ENCODE assay signal across 12 cellular contexts in the genomic region with DNA sequence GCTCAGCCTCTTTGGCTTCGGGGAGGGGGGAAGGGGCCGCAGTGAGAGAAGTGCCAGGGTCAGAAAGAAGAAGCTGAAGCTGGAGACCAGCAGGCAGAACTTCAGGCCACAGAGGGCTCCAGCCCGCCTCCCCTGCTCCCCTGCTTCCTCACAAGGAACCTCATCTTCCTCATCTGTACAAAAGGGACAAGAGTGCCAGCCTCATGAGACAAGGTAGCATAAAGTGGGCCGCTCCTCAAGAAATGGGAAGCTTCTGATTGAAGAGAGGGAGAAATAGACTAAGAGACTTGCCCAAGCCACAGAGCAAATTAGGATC. TPM values are rescaled to one million over a fixed set of nuclear protein-coding genes. Genes with fewer than 3 reads are reported as not detected.
DNase-seq lines count a peak whose midpoint lies in the region; ATAC-seq and TF ChIP-seq lines count a peak whose summit lies in the region.
"Had no signal": no experiment of that assay in that cellular context is flagged by ENCODE, and none has a peak within 500 bp of the region (broad histone marks: within the 10 kb centered on the region; RNA-seq: fewer than 3 reads in every experiment).

No MANE protein-coding gene starts in this region.

- WGBS in urinary bladder = 47% methylated on average over 4 of the region's 4 CpGs

- H3K4me3 ChIP-seq in coronary artery = peak overlapping the region; percentile 52
- no peak overlapping the region for H3K4me3 ChIP-seq in urinary bladder (ENCODE audit: low read depth, low read length)

- no peaks in the 10 kb centered on the region for H3K36me3 ChIP-seq in urinary bladder (ENCODE audit: insufficient read depth)

- CTCF ChIA-PET in activated naive CD4-positive, alpha-beta T cell treated with anti-CD3 and anti-CD28 coated beads, Interleukin-2, amount 10 ng/mL, durations not matched to agents 7 days and 5 days (lab: Charles Lee) = interaction anchor here (1.3 to 9.9 kb wide), 2 partner anchors 8 to 41 kb away, joined by 5 to 97 read pairs; no protein-coding TSS in a partner anchor
- CTCF ChIA-PET in activated naive CD4-positive, alpha-beta T cell treated with anti-CD3 and anti-CD28 coated beads for 36 hours (lab: Charles Lee) = interaction anchor here (0.6 to 1.5 kb wide), 3 partner anchors 10 to 821 kb away, joined by 3 to 5 read pairs (median 4); no protein-coding TSS in a partner anchor

- peak overlapping the region; percentile 92 to 98 for H3K27ac ChIP-seq in coronary artery
- H3K27ac ChIP-seq in urinary bladder (ENCODE audit: low read depth) = peak overlapping the region; percentile 33

- intact Hi-C loops in activated naive CD4-positive, alpha-beta T cell treated with anti-CD3 and anti-CD28 coated beads for 36 hours (cut with micrococcal nuclease) = no loop called here
- intact Hi-C loops in activated T-helper 2 cell treated with anti-CD3 and anti-CD28 coated beads, Interferon-gamma antibody, Interleukin-2, Interleukin-4, amounts not matched to agents 10 μg/mL and 5 μg/mL and 100 μg/mL, durations not matched to agents 14 hours and 24 hours and 36 hours (cut with micrococcal nuclease) = no loop called here

- no peak for DNase-seq in activated naive CD4-positive, alpha-beta T cell treated with anti-CD3 and anti-CD28 coated beads, Interleukin-2, amount 10 ng/mL, durations not matched to agents 7 days and 5 days
- no peak for DNase-seq in activated naive CD4-positive, alpha-beta T cell treated with anti-CD3 and anti-CD28 coated beads for 36 hours
- no peak for DNase-seq in coronary artery (ENCODE audit: low spot score)
- DNase-seq in stimulated activated CD4-positive, alpha-beta T cell treated with anti-CD3 and anti-CD28 coated beads, Interleukin-4, amount 100 ng/mL, for 4 hours = no peak
- DNase-seq in activated T-helper 2 cell treated with anti-CD3 and anti-CD28 coated beads, Interferon-gamma antibody, Interleukin-2, Interleukin-4, amounts not matched to agents 10 μg/mL and 5 μg/mL and 100 μg/mL, durations not matched to agents 14 hours and 24 hours and 36 hours (ENCODE audit: low spot score) = no peak
- DNase-seq: naive B cell, NCI-H2029 treated with DMSO at 0.1 percent for 48 hours, T-helper 17 cell had no signal

- H3K4me3 Mint-ChIP-seq in activated naive CD4-positive, alpha-beta T cell treated with anti-CD3 and anti-CD28 coated beads, Interleukin-2, amount 10 ng/mL, durations not matched to agents 7 days and 5 days = no peak overlapping the region
- H3K4me3 Mint-ChIP-seq in activated naive CD4-positive, alpha-beta T cell treated with anti-CD3 and anti-CD28 coated beads for 36 hours = no peak overlapping the region
- peak overlapping the region in 2 of 3 experiments; percentile 16 to 40 for H3K4me3 Mint-ChIP-seq in nephron
- no peak overlapping the region for H3K4me3 Mint-ChIP-seq in activated T-helper 2 cell treated with anti-CD3 and anti-CD28 coated beads, Interferon-gamma antibody, Interleukin-2, Interleukin-4, amounts not matched to agents 10 μg/mL and 5 μg/mL and 100 μg/mL, durations not matched to agents 14 hours and 24 hours and 36 hours (ENCODE audit: low read depth)
- H3K4me3 Mint-ChIP-seq: naive B cell, T-helper 17 cell had no signal

- ATAC-seq in GM21381 (IDR thresholded peaks at IDR 0.05; ENCODE audit: unreplicated experiment) = no peak
- ATAC-seq: esophagus mucosa, T-helper 17 cell had no signal

- H3K27ac Mint-ChIP-seq in activated naive CD4-positive, alpha-beta T cell treated with anti-CD3 and anti-CD28 coated beads, Interleukin-2, amount 10 ng/mL, durations not matched to agents 7 days and 5 days = peak overlapping the region; percentile 30
- H3K27ac Mint-ChIP-seq in activated naive CD4-positive, alpha-beta T cell treated with anti-CD3 and anti-CD28 coated beads for 36 hours = no peak overlapping the region
- peak overlapping the region; percentile 97 to 99 (median 98) for H3K27ac Mint-ChIP-seq in nephron
- no peak overlapping the region for H3K27ac Mint-ChIP-seq in activated T-helper 2 cell treated with anti-CD3 and anti-CD28 coated beads, Interferon-gamma antibody, Interleukin-2, Interleukin-4, amounts not matched to agents 10 μg/mL and 5 μg/mL and 100 μg/mL, durations not matched to agents 14 hours and 24 hours and 36 hours
- H3K27ac Mint-ChIP-seq: T-helper 17 cell had no signal

- H3K4me1 ChIP-seq in urinary bladder (ENCODE audit: insufficient read depth) = peaks cover 2% of the 10 kb centered on the region

- H3K36me3 Mint-ChIP-seq in activated naive CD4-positive, alpha-beta T cell treated with anti-CD3 and anti-CD28 coated beads, Interleukin-2, amount 10 ng/mL, durations not matched to agents 7 days and 5 days = no peaks in the 10 kb centered on the region
- H3K36me3 Mint-ChIP-seq in activated naive CD4-positive, alpha-beta T cell treated with anti-CD3 and anti-CD28 coated beads for 36 hours (ENCODE audit: low read depth) = no peaks in the 10 kb centered on the region
- peaks cover 3% of the 10 kb centered on the region for H3K36me3 Mint-ChIP-seq in nephron (ENCODE audit: low read depth)
- no peaks in the 10 kb centered on the region for H3K36me3 Mint-ChIP-seq in activated T-helper 2 cell treated with anti-CD3 and anti-CD28 coated beads, Interferon-gamma antibody, Interleukin-2, Interleukin-4, amounts not matched to agents 10 μg/mL and 5 μg/mL and 100 μg/mL, durations not matched to agents 14 hours and 24 hours and 36 hours (ENCODE audit: low read depth)
- H3K36me3 Mint-ChIP-seq: naive B cell had no signal

- no peaks in the 10 kb centered on the region for H3K9me3 Mint-ChIP-seq in activated naive CD4-positive, alpha-beta T cell treated with anti-CD3 and anti-CD28 coated beads, Interleukin-2, amount 10 ng/mL, durations not matched to agents 7 days and 5 days
- no peaks in the 10 kb centered on the region for H3K9me3 Mint-ChIP-seq in activated naive CD4-positive, alpha-beta T cell treated with anti-CD3 and anti-CD28 coated beads for 36 hours
- no peaks in the 10 kb centered on the region for H3K9me3 Mint-ChIP-seq in nephron
- H3K9me3 Mint-ChIP-seq in activated T-helper 2 cell treated with anti-CD3 and anti-CD28 coated beads, Interferon-gamma antibody, Interleukin-2, Interleukin-4, amounts not matched to agents 10 μg/mL and 5 μg/mL and 100 μg/mL, durations not matched to agents 14 hours and 24 hours and 36 hours = no peaks in the 10 kb centered on the region
- H3K9me3 Mint-ChIP-seq: naive B cell had no signal

- H3K4me1 Mint-ChIP-seq in activated naive CD4-positive, alpha-beta T cell treated with anti-CD3 and anti-CD28 coated beads, Interleukin-2, amount 10 ng/mL, durations not matched to agents 7 days and 5 days = peaks cover 21% of the 10 kb centered on the region
- peaks cover 12% of the 10 kb centered on the region for H3K4me1 Mint-ChIP-seq in activated naive CD4-positive, alpha-beta T cell treated with anti-CD3 and anti-CD28 coated beads for 36 hours (ENCODE audit: low read depth)
- H3K4me1 Mint-ChIP-seq in nephron = peaks cover 92% of the 10 kb centered on the region
- peaks cover 13% of the 10 kb centered on the region for H3K4me1 Mint-ChIP-seq in activated T-helper 2 cell treated with anti-CD3 and anti-CD28 coated beads, Interferon-gamma antibody, Interleukin-2, Interleukin-4, amounts not matched to agents 10 μg/mL and 5 μg/mL and 100 μg/mL, durations not matched to agents 14 hours and 24 hours and 36 hours (ENCODE audit: low read depth)

- TF ChIP-seq CTCF in coronary artery (IDR thresholded peaks at IDR 0.05) = no peak
- no peak for TF ChIP-seq CTCF in nephron (IDR thresholded peaks at IDR 0.05; ENCODE audit: unreplicated experiment in 3 of 3)

- peaks cover 2% of the 10 kb centered on the region for H3K27me3 Mint-ChIP-seq in activated naive CD4-positive, alpha-beta T cell treated with anti-CD3 and anti-CD28 coated beads, Interleukin-2, amount 10 ng/mL, durations not matched to agents 7 days and 5 days
- no peaks in the 10 kb centered on the region for H3K27me3 Mint-ChIP-seq in activated naive CD4-positive, alpha-beta T cell treated with anti-CD3 and anti-CD28 coated beads for 36 hours (ENCODE audit: low read depth)
- H3K27me3 Mint-ChIP-seq in nephron (ENCODE audit: low read depth) = no peaks in the 10 kb centered on the region
- no peaks in the 10 kb centered on the region for H3K27me3 Mint-ChIP-seq in activated T-helper 2 cell treated with anti-CD3 and anti-CD28 coated beads, Interferon-gamma antibody, Interleukin-2, Interleukin-4, amounts not matched to agents 10 μg/mL and 5 μg/mL and 100 μg/mL, durations not matched to agents 14 hours and 24 hours and 36 hours (ENCODE audit: low read depth)
- H3K27me3 Mint-ChIP-seq: naive B cell, T-helper 17 cell had no signal

RNA-seq across cellular contexts. Expression of a gene that starts 39.7 kb away (rescaled TPM):
- total RNA-seq in activated naive CD4-positive, alpha-beta T cell treated with anti-CD3 and anti-CD28 coated beads for 36 hours = 10 to 100 TPM in 1 of 2 experiments, 1 to 10 TPM in 1; 7.7 to 10.1 TPM
- total RNA-seq in urinary bladder = 19.0 TPM
- polyA plus RNA-seq in urinary bladder = 44.8 TPM
- 28.5 and 29.3 TPM in 2 replicates for total RNA-seq in activated T-helper 2 cell treated with anti-CD3 and anti-CD28 coated beads, Interferon-gamma antibody, Interleukin-2, Interleukin-4, amounts not matched to agents 10 μg/mL and 5 μg/mL and 100 μg/mL, durations not matched to agents 14 hours and 24 hours and 36 hours

Comparison
In these comparisons a context has a peak if more than half of its experiments do, and no peak if none do; other contexts are left out.
1. H3K27ac Mint-ChIP-seq: peak in activated naive CD4-positive, alpha-beta T cell treated with anti-CD3 and anti-CD28 coated beads, Interleukin-2, amount 10 ng/mL, durations not matched to agents 7 days and 5 days (single experiment) and nephron (3 of 3); none in activated naive CD4-positive, alpha-beta T cell treated with anti-CD3 and anti-CD28 coated beads for 36 hours (single experiment) and activated T-helper 2 cell treated with anti-CD3 and anti-CD28 coated beads, Interferon-gamma antibody, Interleukin-2, Interleukin-4, amounts not matched to agents 10 μg/mL and 5 μg/mL and 100 μg/mL, durations not matched to agents 14 hours and 24 hours and 36 hours (single experiment).
2. H3K4me3 Mint-ChIP-seq: peak in nephron (2 of 3); none in activated naive CD4-positive, alpha-beta T cell treated with anti-CD3 and anti-CD28 coated beads, Interleukin-2, amount 10 ng/mL, durations not matched to agents 7 days and 5 days (single experiment), activated naive CD4-positive, alpha-beta T cell treated with anti-CD3 and anti-CD28 coated beads for 36 hours (single experiment) and activated T-helper 2 cell treated with anti-CD3 and anti-CD28 coated beads, Interferon-gamma antibody, Interleukin-2, Interleukin-4, amounts not matched to agents 10 μg/mL and 5 μg/mL and 100 μg/mL, durations not matched to agents 14 hours and 24 hours and 36 hours (single experiment).